ENCODE assay signal across 35 cellular contexts in genomic region chr2:180901331-180901730, GRCh38.
"Had no signal": no experiment of that assay in that cellular context is flagged by ENCODE, and none has a peak within 500 bp of the region (broad histone marks: within the 10 kb centered on the region; RNA-seq: fewer than 3 reads in every experiment).

No MANE protein-coding gene starts in this region.

- H3K4me3 ChIP-seq: Peyer's patch had no signal

- ATAC-seq: activated CD8-positive, alpha-beta T cell treated with anti-CD3 and anti-CD28 coated beads for 36 hours; activated T-cell treated with anti-CD3 and anti-CD28 coated beads, Interleukin-2, amount 50 U/mL, for 72 hours; activated T-helper 17 cell treated with anti-CD3 and anti-CD28 coated beads, Interleukin-2, amount 50 U/mL, for 72 hours; SK-N-SH treated with all-trans-retinoic acid at 6 μM for 48 hours had no signal

- H3K27ac ChIP-seq: brain microvascular endothelial cell, Peyer's patch, WERI-Rb-1 had no signal

- DNase-seq: activated CD4-positive, alpha-beta T cell treated with anti-CD3 and anti-CD28 coated beads, Interleukin-2, amount 10 ng/mL, durations not matched to agents 24 days and 14 days; activated CD4-positive, alpha-beta T cell treated with anti-CD3 and anti-CD28 coated beads, Interleukin-2, amount 50 U/mL, for 4 hours; activated CD8-positive, alpha-beta T cell treated with anti-CD3 and anti-CD28 coated beads for 36 hours; activated effector memory CD4-positive, alpha-beta T cell treated with anti-CD3 and anti-CD28 coated beads, Interleukin-2, amount 50 U/mL, for 16 hours; activated naive CD4-positive, alpha-beta T cell; activated naive CD4-positive, alpha-beta T cell treated with anti-CD3 and anti-CD28 coated beads, Interleukin-2, amount 50 U/mL, for 16 hours; activated naive CD8-positive, alpha-beta T cell treated with anti-CD3 and anti-CD28 coated beads for 36 hours; activated T-cell treated with anti-CD3 and anti-CD28 coated beads, Interleukin-2, amount 50 U/mL, for 1 hour; activated T-cell treated with anti-CD3 and anti-CD28 coated beads, Interleukin-2, amount 50 U/mL, for 72 hours; amniotic stem cell; aorta; brain microvascular endothelial cell; central memory CD4-positive, alpha-beta T cell; Karpas-422; KBM-7; NCI-H1105; NCI-H1417 treated with DMSO at 0.1 percent for 48 hours; NCI-H187 treated with DMSO at 0.1 percent for 48 hours; NCI-H2081; NCI-H2171 treated with DMSO at 0.1 percent for 48 hours; NCI-H2227 treated with DMSO at 0.1 percent for 48 hours; NCI-H446; NCI-H510A treated with DMSO at 0.1 percent for 48 hours; NCI-H526 treated with DMSO at 0.1 percent for 48 hours; NCI-H774; Peyer's patch; RPMI8226; SHP77 treated with DMSO at 0.1 percent for 48 hours; SW 1271; T-helper 1 cell; T-helper 2 cell; T-helper 9 cell; WERI-Rb-1 had no signal

- H3K36me3 ChIP-seq: brain microvascular endothelial cell, Peyer's patch, WERI-Rb-1 had no signal

- H3K27me3 ChIP-seq: brain microvascular endothelial cell, Peyer's patch had no signal

- H3K4me1 ChIP-seq: Peyer's patch had no signal

- H3K9me3 ChIP-seq: Peyer's patch had no signal
